8 cellular contexts compared by ENCODE assay signal in the genomic region with DNA sequence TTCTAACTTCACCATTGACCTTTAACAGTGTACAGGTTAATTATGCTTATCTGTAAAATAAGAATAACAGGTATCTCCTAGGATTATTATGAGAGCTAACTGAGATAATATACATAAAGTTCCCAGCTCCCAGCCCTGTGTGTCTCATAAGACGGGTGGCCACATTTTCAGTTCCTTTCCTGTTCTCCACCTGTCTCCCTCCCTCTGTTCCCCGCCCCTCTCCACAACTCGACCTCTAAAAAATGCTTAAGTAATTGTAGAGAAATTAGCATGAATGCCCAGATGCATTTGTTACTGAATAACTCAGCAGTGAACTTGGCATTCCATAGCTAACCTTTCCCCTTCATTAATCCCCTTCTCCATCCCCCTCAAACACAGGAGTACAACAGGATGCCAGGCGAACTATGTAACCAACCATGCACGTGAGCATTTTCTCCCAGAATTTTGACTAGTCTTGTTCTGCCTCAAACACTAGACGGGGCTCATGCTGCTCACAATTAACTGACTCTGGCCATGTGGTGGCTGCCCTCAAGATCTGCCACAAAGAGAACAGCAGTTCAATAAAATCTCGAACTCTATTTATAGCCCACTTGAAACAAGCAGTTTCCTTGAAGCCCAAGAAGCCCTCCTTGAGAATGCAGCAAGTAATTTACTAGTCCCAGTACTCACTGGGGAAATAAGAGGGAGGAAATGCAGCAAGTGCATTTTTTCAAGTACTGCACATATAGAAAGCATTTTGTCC.
DNase-seq lines count a peak whose midpoint lies in the region; ATAC-seq and TF ChIP-seq lines count a peak whose summit lies in the region.

No MANE protein-coding gene starts in this region.

- H2AFZ ChIP-seq in OCI-LY1 (ENCODE audit: low read length) = no peak overlapping the region

- H3K9ac ChIP-seq in OCI-LY1 (ENCODE audit: low read length) = no peak overlapping the region; the same call in 1 of the 2 replicates

- POLR2A ChIA-PET in activated CD4-positive, alpha-beta T cell treated with anti-CD3 and anti-CD28 coated beads for 36 hours (lab: Charles Lee) = no interaction called here

- H3K27me3 ChIP-seq in OCI-LY1 (ENCODE audit: insufficient read depth, low read length) = no peaks in the 10 kb centered on the region

- intact Hi-C loops in activated CD4-positive, alpha-beta T cell treated with anti-CD3 and anti-CD28 coated beads for 36 hours (cut with DNase I, micrococcal nuclease) = no loop called here

- H3F3A ChIP-seq in OCI-LY1 (ENCODE audit: insufficient read depth, low read length) = no peaks in the 10 kb centered on the region

- DNase-seq in Daoy (ENCODE audit: low read depth) (peak; percentile 27), globus pallidus (ENCODE audit: low spot score) (peak; percentile 33), retinal pigment epithelial cell (ENCODE audit: low read depth) (peak; percentile 99)
- DNase-seq in activated CD4-positive, alpha-beta T cell treated with anti-CD3 and anti-CD28 coated beads for 36 hours = no peak

- peaks cover 14% of the 10 kb centered on the region; the same call in 1 of the 2 replicates for H3K36me3 ChIP-seq in OCI-LY1 (ENCODE audit: insufficient read depth, low read length)

- no peak overlapping the region for H3K4me3 Mint-ChIP-seq in activated CD4-positive, alpha-beta T cell treated with anti-CD3 and anti-CD28 coated beads for 36 hours

- H3K4me1 Mint-ChIP-seq in activated CD4-positive, alpha-beta T cell treated with anti-CD3 and anti-CD28 coated beads for 36 hours = no peaks in the 10 kb centered on the region

- peak overlapping the region; percentile 62 for H3K27ac ChIP-seq in OCI-LY1 (ENCODE audit: low read depth, low read length, poor library complexity, severe bottlenecking)

- no peaks in the 10 kb centered on the region for H3K9me2 ChIP-seq in OCI-LY1 (ENCODE audit: low read depth, low read length)

- no peak overlapping the region for H3K27ac Mint-ChIP-seq in activated CD4-positive, alpha-beta T cell treated with anti-CD3 and anti-CD28 coated beads for 36 hours

- CTCF ChIA-PET in activated CD4-positive, alpha-beta T cell treated with anti-CD3 and anti-CD28 coated beads for 36 hours (lab: Charles Lee) = no interaction called here

- peaks cover 62% of the 10 kb centered on the region for H3K4me1 ChIP-seq in OCI-LY1 (ENCODE audit: insufficient read depth, low read length, severe bottlenecking)

- H3K4me2 ChIP-seq in OCI-LY1 (ENCODE audit: low read length) = peak overlapping the region; percentile 23

- no peaks in the 10 kb centered on the region for H3K27me3 Mint-ChIP-seq in activated CD4-positive, alpha-beta T cell treated with anti-CD3 and anti-CD28 coated beads for 36 hours

- H3K9me3 Mint-ChIP-seq in activated CD4-positive, alpha-beta T cell treated with anti-CD3 and anti-CD28 coated beads for 36 hours (ENCODE audit: low read depth) = no peaks in the 10 kb centered on the region

- no peaks in the 10 kb centered on the region for H3K9me3 ChIP-seq in OCI-LY1 (ENCODE audit: low read length)

- no peaks in the 10 kb centered on the region for H3K36me3 Mint-ChIP-seq in activated CD4-positive, alpha-beta T cell treated with anti-CD3 and anti-CD28 coated beads for 36 hours (ENCODE audit: low read depth)

- H3K4me3 ChIP-seq in OCI-LY1 (ENCODE audit: low read depth, low read length, poor library complexity, severe bottlenecking) (no peak overlapping the region), retinal pigment epithelial cell (ENCODE audit: low read length) (no peak overlapping the region)

- peak; percentile 44 for ATAC-seq in HG02870 (IDR thresholded peaks at IDR 0.05; ENCODE audit: unreplicated experiment)
- ATAC-seq in HG02763 (IDR thresholded peaks at IDR 0.05; ENCODE audit: unreplicated experiment) = no peak
- no peak for ATAC-seq in GM18858 (IDR thresholded peaks at IDR 0.05; ENCODE audit: unreplicated experiment)
- ATAC-seq in activated CD4-positive, alpha-beta T cell treated with anti-CD3 and anti-CD28 coated beads for 36 hours = no peak

- peaks cover 34% of the 10 kb centered on the region for H3K79me2 ChIP-seq in OCI-LY1 (ENCODE audit: insufficient read depth, low read length)

- no peaks in the 10 kb centered on the region for H4K20me1 ChIP-seq in OCI-LY1 (ENCODE audit: insufficient read depth, low read length)

- TF ChIP-seq CTCF in OCI-LY1 (IDR thresholded peaks at IDR 0.05; ENCODE audit: low read length) (peak; percentile 44; the same call in 1 of the 2 replicates), retinal pigment epithelial cell (conservative IDR thresholded peaks at IDR 0.05; ENCODE audit: low read depth, low read length) (peak; percentile 55)
